9 cellular contexts compared by ENCODE assay signal in genomic region chr4:158496030-158496741, GRCh38. TPM values are rescaled to one million over a fixed set of nuclear protein-coding genes. Genes with fewer than 3 reads are reported as not detected.
A peak's percentile ranks its signal among the peaks of the same experiment; 100 is the strongest.
DNase-seq lines count a peak whose midpoint lies in the region; ATAC-seq and TF ChIP-seq lines count a peak whose summit lies in the region.
"Had no signal": no experiment of that assay in that cellular context is flagged by ENCODE, and none has a peak within 500 bp of the region (broad histone marks: within the 10 kb centered on the region; RNA-seq: fewer than 3 reads in every experiment).

No MANE protein-coding gene starts in this region.

- TF ChIP-seq EP300 in Ishikawa (IDR thresholded peaks at IDR 0.05; ENCODE audit: borderline replicate concordance) = no peak

- H3K9me3 Mint-ChIP-seq in stimulated activated memory B cell treated with anti-CD40 and anti-IgM and Interleukin-4, amounts not matched to agents 10 μg/mL and 1 μg/mL and 100 μg/mL, for 72 hours = peaks cover 3% of the 10 kb centered on the region

- no peak overlapping the region for H3K27ac Mint-ChIP-seq in stimulated activated memory B cell treated with anti-CD40 and anti-IgM and Interleukin-4, amounts not matched to agents 10 μg/mL and 1 μg/mL and 100 μg/mL, for 72 hours

- peak; percentile 67 for TF ChIP-seq RAD21 in Ishikawa (IDR thresholded peaks at IDR 0.05; ENCODE audit: low read depth)

- no peak overlapping the region for H3K4me3 Mint-ChIP-seq in stimulated activated memory B cell treated with anti-CD40 and anti-IgM and Interleukin-4, amounts not matched to agents 10 μg/mL and 1 μg/mL and 100 μg/mL, for 72 hours

- H3K4me1 Mint-ChIP-seq in stimulated activated memory B cell treated with anti-CD40 and anti-IgM and Interleukin-4, amounts not matched to agents 10 μg/mL and 1 μg/mL and 100 μg/mL, for 72 hours = no peaks in the 10 kb centered on the region

- peak; percentile 6 for DNase-seq in NCI-H1694 (lab: John Stamatoyannopoulos, UW)
- DNase-seq in NCI-H1694 treated with DMSO at 0.1 percent for 48 hours (lab: John Stamatoyannopoulos, UW) = no peak
- DNase-seq in activated T-cell treated with anti-CD3 and anti-CD28 coated beads, Interleukin-2, amount 50 U/mL, for 48 hours = peak; percentile 45 to 46
- DNase-seq in kidney epithelial cell (ENCODE audit: low read depth) = no peak
- no peak for DNase-seq in dedifferentiated amniotic fluid mesenchymal stem cell (ENCODE audit: extremely low spot score)

- H3K27me3 Mint-ChIP-seq in stimulated activated memory B cell treated with anti-CD40 and anti-IgM and Interleukin-4, amounts not matched to agents 10 μg/mL and 1 μg/mL and 100 μg/mL, for 72 hours = no peaks in the 10 kb centered on the region

- peak; percentile 49 for TF ChIP-seq CTCF in kidney epithelial cell (IDR thresholded peaks at IDR 0.05; ENCODE audit: insufficient read depth, low read length, poor library complexity, severe bottlenecking)

- no peaks in the 10 kb centered on the region for H3K36me3 ChIP-seq in kidney epithelial cell (ENCODE audit: control insufficient read depth, insufficient read depth, low read length)
- H3K36me3 ChIP-seq: BLaER1 treated with 17β-estradiol and CSF1 and Interleukin-3, amounts not matched to agents 10 nM and 100 nM had no signal

- H3K4me3 ChIP-seq in kidney epithelial cell (ENCODE audit: low read depth, low read length) = no peak overlapping the region
- H3K4me3 ChIP-seq: BLaER1 treated with 17β-estradiol and CSF1 and Interleukin-3, amounts not matched to agents 10 nM and 100 nM had no signal

- H3K36me3 Mint-ChIP-seq in stimulated activated memory B cell treated with anti-CD40 and anti-IgM and Interleukin-4, amounts not matched to agents 10 μg/mL and 1 μg/mL and 100 μg/mL, for 72 hours = no peaks in the 10 kb centered on the region

- ATAC-seq in HG03457 (IDR thresholded peaks at IDR 0.05; ENCODE audit: unreplicated experiment) = no peak
- ATAC-seq in stimulated activated memory B cell treated with anti-CD40 and anti-IgM and Interleukin-4, amounts not matched to agents 10 μg/mL and 1 μg/mL and 100 μg/mL, for 72 hours = no peak

- no peaks in the 10 kb centered on the region for H3K27me3 ChIP-seq in kidney epithelial cell (ENCODE audit: control insufficient read depth, insufficient read depth, low read length)
- H3K27me3 ChIP-seq: BLaER1 treated with 17β-estradiol and CSF1 and Interleukin-3, amounts not matched to agents 10 nM and 100 nM had no signal

TF ChIP-seq in Ishikawa, 13 proteins besides CTCF, POLR2A, EP300 and RAD21:
- no peak for TF ChIP-seq TAF1 (IDR thresholded peaks at IDR 0.05; ENCODE audit: low read depth)
- no peak for TF ChIP-seq FOXM1 (IDR thresholded peaks at IDR 0.05; ENCODE audit: borderline replicate concordance, low read depth)
- no peak for TF ChIP-seq TEAD4 (IDR thresholded peaks at IDR 0.05)
- no peak for TF ChIP-seq CEBPB (IDR thresholded peaks at IDR 0.05)
- no peak for TF ChIP-seq USF1 (IDR thresholded peaks at IDR 0.05)
- TF ChIP-seq NFIC (IDR thresholded peaks at IDR 0.05) = no peak
- TF ChIP-seq TCF12 (IDR thresholded peaks at IDR 0.05; ENCODE audit: low read depth) = no peak
- no peak for TF ChIP-seq EGR1 (IDR thresholded peaks at IDR 0.05)
- TF ChIP-seq REST (IDR thresholded peaks at IDR 0.05; ENCODE audit: low read depth) = no peak
- TF ChIP-seq ZBTB7A (IDR thresholded peaks at IDR 0.05; ENCODE audit: low read depth) = no peak
- no peak for TF ChIP-seq YY1 (IDR thresholded peaks at IDR 0.05; ENCODE audit: low read depth)
- no peak for TF ChIP-seq CREB1 (IDR thresholded peaks at IDR 0.05; ENCODE audit: low read depth)
- TF ChIP-seq MAX (IDR thresholded peaks at IDR 0.05) = no peak
TF ChIP-seq in Ishikawa: peak in this region for 0.

RNA-seq across cellular contexts. Expression of gene RXFP1, which starts 25.5 kb away (rescaled TPM):
- total RNA-seq in kidney epithelial cell = not detected in 2 replicates

Comparison
In these comparisons a context has a peak if more than half of its experiments do, and no peak if none do; other contexts are left out.
1. DNase-seq: peak in NCI-H1694 (single experiment) and activated T-cell treated with anti-CD3 and anti-CD28 coated beads, Interleukin-2, amount 50 U/mL, for 48 hours (2 of 2); none in NCI-H1694 treated with DMSO at 0.1 percent for 48 hours (single experiment), kidney epithelial cell (single experiment) and dedifferentiated amniotic fluid mesenchymal stem cell (single experiment).